Comparison of ENCODE assay signal across 29 cellular contexts in genomic region chr7:133744451-133744850, GRCh38.
"Had no signal": no experiment of that assay in that cellular context is flagged by ENCODE, and none has a peak within 500 bp of the region (broad histone marks: within the 10 kb centered on the region; RNA-seq: fewer than 3 reads in every experiment).

No MANE protein-coding gene starts in this region.

- H3K36me3 ChIP-seq: neutrophil, pancreas, right lobe of liver, sigmoid colon, stomach, suprapubic skin, tibial artery, transverse colon, upper lobe of right lung, uterus had no signal

- H3K4me3 Mint-ChIP-seq: naive thymus-derived CD8-positive, alpha-beta T cell; natural killer cell treated with Interleukin-12 subunit alpha and Interleukin-12 subunit beta and Interleukin-15 and Interleukin-18, amount 100 ng/mL, for 72 hours; nephron progenitor cell; neural crest cell; stimulated activated effector memory CD8-positive, alpha-beta T cell treated with anti-CD3 and anti-CD28 coated beads, Interleukin-12 subunit alpha, Interleukin-12 subunit beta, amount 100 ng/mL, for 72 hours; stimulated activated naive B cell treated with anti-CD40 and anti-IgM and Interleukin-4, amounts not matched to agents 10 μg/mL and 1 μg/mL and 100 μg/mL, for 72 hours; stimulated activated naive CD8-positive, alpha-beta T cell treated with anti-CD3 and anti-CD28 coated beads, Interleukin-15, Interleukin-2, amounts not matched to agents 100 ng/mL and 50 ng/mL, for 24 hours; type B pancreatic cell had no signal

- FAIRE-seq: pancreas, small intestine had no signal

- ATAC-seq: naive thymus-derived CD8-positive, alpha-beta T cell; natural killer cell treated with Interleukin-12 subunit alpha and Interleukin-12 subunit beta and Interleukin-15 and Interleukin-18, amount 100 ng/mL, for 72 hours; pancreas; psoas muscle; right cardiac atrium; right lobe of liver; stimulated activated effector memory CD8-positive, alpha-beta T cell treated with anti-CD3 and anti-CD28 coated beads, Interleukin-12 subunit alpha, Interleukin-12 subunit beta, amount 100 ng/mL, for 72 hours; stimulated activated naive B cell treated with anti-CD40 and anti-IgM and Interleukin-4, amounts not matched to agents 10 μg/mL and 1 μg/mL and 100 μg/mL, for 72 hours; upper lobe of right lung had no signal

- H3K9me3 Mint-ChIP-seq: naive thymus-derived CD8-positive, alpha-beta T cell; natural killer cell treated with Interleukin-12 subunit alpha and Interleukin-12 subunit beta and Interleukin-15 and Interleukin-18, amount 100 ng/mL, for 72 hours; nephron progenitor cell; neural crest cell; stimulated activated effector memory CD8-positive, alpha-beta T cell treated with anti-CD3 and anti-CD28 coated beads, Interleukin-12 subunit alpha, Interleukin-12 subunit beta, amount 100 ng/mL, for 72 hours; stimulated activated naive B cell treated with anti-CD40 and anti-IgM and Interleukin-4, amounts not matched to agents 10 μg/mL and 1 μg/mL and 100 μg/mL, for 72 hours; stimulated activated naive CD8-positive, alpha-beta T cell treated with anti-CD3 and anti-CD28 coated beads, Interleukin-15, Interleukin-2, amounts not matched to agents 100 ng/mL and 50 ng/mL, for 24 hours; type B pancreatic cell had no signal

- H3K36me3 Mint-ChIP-seq: naive thymus-derived CD8-positive, alpha-beta T cell; natural killer cell treated with Interleukin-12 subunit alpha and Interleukin-12 subunit beta and Interleukin-15 and Interleukin-18, amount 100 ng/mL, for 72 hours; stimulated activated effector memory CD8-positive, alpha-beta T cell treated with anti-CD3 and anti-CD28 coated beads, Interleukin-12 subunit alpha, Interleukin-12 subunit beta, amount 100 ng/mL, for 72 hours; stimulated activated naive B cell treated with anti-CD40 and anti-IgM and Interleukin-4, amounts not matched to agents 10 μg/mL and 1 μg/mL and 100 μg/mL, for 72 hours; type B pancreatic cell had no signal

- H3K27me3 Mint-ChIP-seq: naive thymus-derived CD8-positive, alpha-beta T cell; natural killer cell treated with Interleukin-12 subunit alpha and Interleukin-12 subunit beta and Interleukin-15 and Interleukin-18, amount 100 ng/mL, for 72 hours; progenitor cell of endocrine pancreas; stimulated activated naive B cell treated with anti-CD40 and anti-IgM and Interleukin-4, amounts not matched to agents 10 μg/mL and 1 μg/mL and 100 μg/mL, for 72 hours; stimulated activated naive CD8-positive, alpha-beta T cell treated with anti-CD3 and anti-CD28 coated beads, Interleukin-15, Interleukin-2, amounts not matched to agents 100 ng/mL and 50 ng/mL, for 24 hours had no signal

- H3K27me3 ChIP-seq: neutrophil, pancreas, right lobe of liver, sigmoid colon, stomach, suprapubic skin, testis, tibial artery, transverse colon, upper lobe of right lung, uterus had no signal

- H3K27ac Mint-ChIP-seq: naive thymus-derived CD8-positive, alpha-beta T cell; natural killer cell treated with Interleukin-12 subunit alpha and Interleukin-12 subunit beta and Interleukin-15 and Interleukin-18, amount 100 ng/mL, for 72 hours; nephron progenitor cell; stimulated activated effector memory CD8-positive, alpha-beta T cell treated with anti-CD3 and anti-CD28 coated beads, Interleukin-12 subunit alpha, Interleukin-12 subunit beta, amount 100 ng/mL, for 72 hours; stimulated activated naive B cell treated with anti-CD40 and anti-IgM and Interleukin-4, amounts not matched to agents 10 μg/mL and 1 μg/mL and 100 μg/mL, for 72 hours; stimulated activated naive CD8-positive, alpha-beta T cell treated with anti-CD3 and anti-CD28 coated beads, Interleukin-15, Interleukin-2, amounts not matched to agents 100 ng/mL and 50 ng/mL, for 24 hours; type B pancreatic cell had no signal

- H3K4me3 ChIP-seq: pancreas, psoas muscle, right lobe of liver, sigmoid colon, stomach, suprapubic skin, testis, tibial artery, transverse colon, upper lobe of right lung, uterus had no signal

- H3K4me1 Mint-ChIP-seq: naive thymus-derived CD8-positive, alpha-beta T cell; stimulated activated effector memory CD8-positive, alpha-beta T cell treated with anti-CD3 and anti-CD28 coated beads, Interleukin-12 subunit alpha, Interleukin-12 subunit beta, amount 100 ng/mL, for 72 hours had no signal

- DNase-seq: naive thymus-derived CD8-positive, alpha-beta T cell; nephron progenitor cell; nucleus accumbens; pancreas; psoas muscle; right cardiac atrium; right lobe of liver; sigmoid colon; small intestine; stimulated activated CD4-positive, alpha-beta T cell treated with anti-CD3 and anti-CD28 coated beads, Interleukin-15, amount 100 ng/mL, for 24 hours; stimulated activated CD4-positive, alpha-beta T cell treated with anti-CD3 and anti-CD28 coated beads, Interleukin-2, amount 100 ng/mL, for 24 hours; stimulated activated CD4-positive, alpha-beta T cell treated with anti-CD3 and anti-CD28 coated beads, Interleukin-2, amount 100 ng/mL, for 48 hours; stimulated activated CD4-positive, alpha-beta T cell treated with anti-CD3 and anti-CD28 coated beads, Interleukin-4, amount 100 ng/mL, for 24 hours; stimulated activated naive B cell treated with anti-CD40 and anti-IgM and Interleukin-4, amounts not matched to agents 10 μg/mL and 1 μg/mL and 100 μg/mL, for 72 hours; stimulated activated naive CD4-positive, alpha-beta T cell treated with Interleukin-2 at 50 U/mL for 16 hours; stomach; testis; tibial artery; transverse colon; upper lobe of right lung; uterus had no signal
